ENCODE assay signal across 17 cellular contexts in genomic region chr1:12539320-12539704, GRCh38.
DNase-seq lines count a peak whose midpoint lies in the region; ATAC-seq and TF ChIP-seq lines count a peak whose summit lies in the region.
"Had no signal": no experiment of that assay in that cellular context is flagged by ENCODE, and none has a peak within 500 bp of the region (broad histone marks: within the 10 kb centered on the region; RNA-seq: fewer than 3 reads in every experiment).

No MANE protein-coding gene starts in this region.

- H3K27ac ChIP-seq in right cardiac atrium (ENCODE audit: low read length), result peak overlapping the region; percentile 28
- H3K27ac ChIP-seq in fibroblast of lung (ENCODE audit: insufficient read depth, low read length), result peak overlapping the region; percentile 23
- peak overlapping the region; percentile 77 to 89 (median 87) for H3K27ac ChIP-seq in sigmoid colon
- H3K27ac ChIP-seq: testis had no signal

- H3K4me3 ChIP-seq in right cardiac atrium (ENCODE audit: low read length) (no peak overlapping the region), fibroblast of lung (replicated peaks in 1 of 4; ENCODE audit: control extremely low read depth in 1 of 4, insufficient read depth in 1 of 4, low read depth in 3 of 4, low read length in 4 of 4) (no peak overlapping the region), sigmoid colon (no peak overlapping the region)
- H3K4me3 ChIP-seq: testis had no signal

- no peak overlapping the region for H3K4me2 ChIP-seq in fibroblast of lung (ENCODE audit: extremely low read depth, insufficient read depth, low read length)

- TF ChIP-seq CTCF in fibroblast of lung (conservative IDR thresholded peaks at IDR 0.05 in 1 of 2, IDR thresholded peaks at IDR 0.05 in 1 of 2; ENCODE audit: low read depth in 1 of 2, low read length in 2 of 2) (no peak), sigmoid colon (IDR thresholded peaks at IDR 0.05) (no peak)

- H3K36me3 ChIP-seq in fibroblast of lung (ENCODE audit: control insufficient read depth, insufficient read depth, low read length) (no peaks in the 10 kb centered on the region), sigmoid colon (no peaks in the 10 kb centered on the region)

- no peak overlapping the region for H2AFZ ChIP-seq in fibroblast of lung (ENCODE audit: low read length)

- DNase-seq in right cardiac atrium, result peak in 1 of 3 donors; percentile 13
- no peak for DNase-seq in left ventricle myocardium superior
- no peak for DNase-seq in fibroblast of lung (ENCODE audit: low read depth in 2 of 2)
- no peak for DNase-seq in sigmoid colon
- no peak for DNase-seq in NCI-H774 (lab: John Stamatoyannopoulos, UW)
- DNase-seq in iPS-NIHi11 (ENCODE audit: low spot score), result no peak
- no peak for DNase-seq in NCI-H2227 (lab: John Stamatoyannopoulos, UW; ENCODE audit: unreplicated experiment)
- DNase-seq: activated CD4-positive, alpha-beta T cell treated with anti-CD3 and anti-CD28 coated beads for 48 hours; activated naive CD4-positive, alpha-beta T cell treated with Interleukin-2 at 50 U/mL for 16 hours; CD8-positive, alpha-beta memory T cell; DND-41; KG1; NCI-H1048; NCI-H2171; stimulated activated CD4-positive, alpha-beta T cell treated with anti-CD3 and anti-CD28 coated beads, Interleukin-4, amount 100 ng/mL, for 1 hour; testis had no signal

- H3K9me3 ChIP-seq in right cardiac atrium (ENCODE audit: control insufficient read depth, low read length) (no peaks in the 10 kb centered on the region), fibroblast of lung (ENCODE audit: control insufficient read depth, insufficient read depth, low read depth, low read length) (no peaks in the 10 kb centered on the region), sigmoid colon (peaks cover 0 to 3% (median 0%) of the 10 kb centered on the region in 4 donors)
- H3K9me3 ChIP-seq: testis had no signal

- no peak for TF ChIP-seq EP300 in sigmoid colon (IDR thresholded peaks at IDR 0.05)

- H3K4me1 ChIP-seq in right cardiac atrium (ENCODE audit: control insufficient read depth, insufficient read depth, low read length) (peaks cover 4% of the 10 kb centered on the region), fibroblast of lung (ENCODE audit: control insufficient read depth, extremely low read depth, insufficient read depth, low read length) (peaks cover 21% of the 10 kb centered on the region), sigmoid colon (peaks cover 0 to 35% (median 28%) of the 10 kb centered on the region in 4 donors)

- TF ChIP-seq POLR2A in sigmoid colon (IDR thresholded peaks at IDR 0.05), result no peak

- intact Hi-C loops in right cardiac atrium (cut with DNase I), result no loop called here
- intact Hi-C loops in left ventricle myocardium superior (cut with micrococcal nuclease), result no loop called here
- intact Hi-C loops in sigmoid colon (cut with DNase I), result no loop called here

- ATAC-seq in right cardiac atrium (no peak), left ventricle myocardium superior (no peak), HG03565 (IDR thresholded peaks at IDR 0.05; ENCODE audit: unreplicated experiment) (no peak)

- H3K9ac ChIP-seq in fibroblast of lung (ENCODE audit: insufficient read depth, low read length), result no peak overlapping the region

- 99% methylated on average over 2 of the region's 2 CpGs for WGBS in right cardiac atrium
- 95 to 99% methylated on average over 2 of the region's 2 CpGs for WGBS in sigmoid colon, 2 donors

- H4K20me1 ChIP-seq in fibroblast of lung (ENCODE audit: control insufficient read depth, extremely low read depth, insufficient read depth, low read length), result no peaks in the 10 kb centered on the region

- no peaks in the 10 kb centered on the region for H3K79me2 ChIP-seq in fibroblast of lung (ENCODE audit: control insufficient read depth, insufficient read depth, low read length)

- no peaks in the 10 kb centered on the region for H3K27me3 ChIP-seq in right cardiac atrium (ENCODE audit: control insufficient read depth, insufficient read depth)
- H3K27me3 ChIP-seq in fibroblast of lung (ENCODE audit: control insufficient read depth, insufficient read depth, low read length), result no peaks in the 10 kb centered on the region
- no peaks in the 10 kb centered on the region for H3K27me3 ChIP-seq in sigmoid colon
- H3K27me3 ChIP-seq: testis had no signal

Comparison
In these comparisons a context has a peak if more than half of its experiments do, and no peak if none do; other contexts are left out.
1. H3K27ac ChIP-seq: peak in every context shown above with its lines; median percentile 87 in sigmoid colon; 28 in right cardiac atrium; 23 in fibroblast of lung.